Comparison of ENCODE assay signal across 1 cellular context in genomic region chr2:236938126-236938525, GRCh38.
TF ChIP-seq lines count a peak whose summit lies in the region.

No MANE protein-coding gene starts in this region.

TF ChIP-seq in HCT116, 20 proteins besides CTCF, POLR2A, EP300 and RAD21 (continued from another document):
- TF ChIP-seq, protein P1, sequence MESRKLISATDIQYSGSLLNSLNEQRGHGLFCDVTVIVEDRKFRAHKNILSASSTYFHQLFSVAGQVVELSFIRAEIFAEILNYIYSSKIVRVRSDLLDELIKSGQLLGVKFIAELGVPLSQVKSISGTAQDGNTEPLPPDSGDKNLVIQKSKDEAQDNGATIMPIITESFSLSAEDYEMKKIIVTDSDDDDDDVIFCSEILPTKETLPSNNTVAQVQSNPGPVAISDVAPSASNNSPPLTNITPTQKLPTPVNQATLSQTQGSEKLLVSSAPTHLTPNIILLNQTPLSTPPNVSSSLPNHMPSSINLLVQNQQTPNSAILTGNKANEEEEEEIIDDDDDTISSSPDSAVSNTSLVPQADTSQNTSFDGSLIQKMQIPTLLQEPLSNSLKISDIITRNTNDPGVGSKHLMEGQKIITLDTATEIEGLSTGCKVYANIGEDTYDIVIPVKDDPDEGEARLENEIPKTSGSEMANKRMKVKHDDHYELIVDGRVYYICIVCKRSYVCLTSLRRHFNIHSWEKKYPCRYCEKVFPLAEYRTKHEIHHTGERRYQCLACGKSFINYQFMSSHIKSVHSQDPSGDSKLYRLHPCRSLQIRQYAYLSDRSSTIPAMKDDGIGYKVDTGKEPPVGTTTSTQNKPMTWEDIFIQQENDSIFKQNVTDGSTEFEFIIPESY (IDR thresholded peaks at IDR 0.05; ENCODE audit: extremely low read depth, insufficient replicate concordance, low read length), result no peak
- TF ChIP-seq ZNF274 (IDR thresholded peaks at IDR 0.05; ENCODE audit: low read depth, low read length) (no peak), EGR1 (IDR thresholded peaks at IDR 0.05; ENCODE audit: low read depth) (no peak)
